In the genomic region with DNA sequence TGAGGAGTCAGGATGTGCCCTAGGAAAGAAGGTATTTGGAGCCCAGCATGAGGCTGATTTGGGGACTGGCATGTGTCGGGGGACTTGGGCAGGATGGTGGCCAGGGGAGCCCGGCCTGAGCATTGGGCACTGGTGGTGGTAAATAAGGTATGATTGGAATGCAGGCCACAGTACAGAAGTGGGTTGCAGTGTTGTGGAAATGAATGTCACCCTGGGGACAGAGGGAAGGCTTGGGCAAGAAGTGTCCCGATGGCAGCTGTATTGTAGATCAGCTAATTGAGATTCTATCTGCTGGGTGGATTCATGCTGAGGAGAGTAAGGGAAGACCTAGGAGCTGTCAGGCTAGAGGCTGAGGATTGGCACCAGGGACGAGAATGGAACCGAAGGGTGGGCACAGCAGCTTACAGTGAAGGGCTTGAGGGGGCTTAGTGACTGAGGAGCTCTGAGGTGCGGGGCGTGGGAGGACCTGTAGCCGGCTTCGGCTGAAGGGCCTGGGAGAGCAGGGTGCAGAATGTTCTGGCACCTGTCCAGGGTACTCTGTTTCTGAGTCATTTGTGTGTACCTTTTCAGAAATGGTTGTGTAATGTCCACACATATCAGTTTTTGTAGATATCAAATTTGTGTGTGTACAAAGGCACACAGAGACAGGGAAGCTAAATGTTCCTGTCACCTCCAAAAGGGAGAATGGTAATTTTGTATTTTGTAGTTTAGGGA, we compare ENCODE assay signal across 9 cellular contexts.
DNase-seq lines count a peak whose midpoint lies in the region; ATAC-seq and TF ChIP-seq lines count a peak whose summit lies in the region.
"Had no signal": no experiment of that assay in that cellular context is flagged by ENCODE, and none has a peak within 500 bp of the region (broad histone marks: within the 10 kb centered on the region; RNA-seq: fewer than 3 reads in every experiment).

No MANE protein-coding gene starts in this region.

- 54 to 78% methylated on average over 9 of the region's 9 CpGs for WGBS in sigmoid colon, 2 donors

- H3K27ac Mint-ChIP-seq in activated T-helper 2 cell treated with anti-CD3 and anti-CD28 coated beads, Interferon-gamma antibody, Interleukin-2, Interleukin-4, amounts not matched to agents 10 μg/mL and 5 μg/mL and 100 μg/mL, durations not matched to agents 14 hours and 24 hours and 36 hours = no peak overlapping the region

- H3K4me3 Mint-ChIP-seq in activated T-helper 2 cell treated with anti-CD3 and anti-CD28 coated beads, Interferon-gamma antibody, Interleukin-2, Interleukin-4, amounts not matched to agents 10 μg/mL and 5 μg/mL and 100 μg/mL, durations not matched to agents 14 hours and 24 hours and 36 hours (ENCODE audit: low read depth) = no peak overlapping the region

- in situ Hi-C loops in G401 (cut with HindIII; ENCODE audit: low sequenced_read_pairs) = no loop called here
- in situ Hi-C loops in GM13977 (cut with MboI; ENCODE audit: low pct_unique_long_range_greater_than_20kb, low sequenced_read_pairs, unreplicated experiment) = no loop called here

- H3K36me3 Mint-ChIP-seq in activated T-helper 2 cell treated with anti-CD3 and anti-CD28 coated beads, Interferon-gamma antibody, Interleukin-2, Interleukin-4, amounts not matched to agents 10 μg/mL and 5 μg/mL and 100 μg/mL, durations not matched to agents 14 hours and 24 hours and 36 hours (ENCODE audit: low read depth) = no peaks in the 10 kb centered on the region

- H3K27me3 Mint-ChIP-seq in activated T-helper 2 cell treated with anti-CD3 and anti-CD28 coated beads, Interferon-gamma antibody, Interleukin-2, Interleukin-4, amounts not matched to agents 10 μg/mL and 5 μg/mL and 100 μg/mL, durations not matched to agents 14 hours and 24 hours and 36 hours (ENCODE audit: low read depth) = no peaks in the 10 kb centered on the region

- no peak overlapping the region for H3K4me3 ChIP-seq in sigmoid colon

- no peaks in the 10 kb centered on the region for H3K9me3 ChIP-seq in sigmoid colon

- intact Hi-C loops in Right ventricle myocardium superior (cut with DNase I) = no loop called here
- intact Hi-C loops in sigmoid colon (cut with DNase I) = loop anchor here (2.0 to 5.0 kb wide), 2 partner anchors 63 to 169 kb away; partner anchors contain the start of gene PRKCE
- intact Hi-C loops in activated T-helper 2 cell treated with anti-CD3 and anti-CD28 coated beads, Interferon-gamma antibody, Interleukin-2, Interleukin-4, amounts not matched to agents 10 μg/mL and 5 μg/mL and 100 μg/mL, durations not matched to agents 14 hours and 24 hours and 36 hours (cut with micrococcal nuclease) = no loop called here

- peaks cover 12% of the 10 kb centered on the region for H3K4me1 Mint-ChIP-seq in activated T-helper 2 cell treated with anti-CD3 and anti-CD28 coated beads, Interferon-gamma antibody, Interleukin-2, Interleukin-4, amounts not matched to agents 10 μg/mL and 5 μg/mL and 100 μg/mL, durations not matched to agents 14 hours and 24 hours and 36 hours (ENCODE audit: low read depth)

- TF ChIP-seq EP300 in sigmoid colon (IDR thresholded peaks at IDR 0.05) = peak in 2 of 4 donors; percentile 47 to 73

- DNase-seq in G401 (ENCODE audit: low spot score) = peak; percentile 54
- peak; percentile 64 for DNase-seq in RPMI7951 (ENCODE audit: low read depth)
- DNase-seq in Right ventricle myocardium superior = no peak
- peak; percentile 88 for DNase-seq in sigmoid colon
- DNase-seq in activated T-helper 2 cell treated with anti-CD3 and anti-CD28 coated beads, Interferon-gamma antibody, Interleukin-2, Interleukin-4, amounts not matched to agents 10 μg/mL and 5 μg/mL and 100 μg/mL, durations not matched to agents 14 hours and 24 hours and 36 hours (ENCODE audit: low spot score) = no peak
- DNase-seq in SKM-1 treated with dmso at 0.1 percent for 144 hours (lab: John Stamatoyannopoulos, UW; ENCODE audit: unreplicated experiment) = no peak
- no peak for DNase-seq in GM13977 (ENCODE audit: low spot score)

- no peaks in the 10 kb centered on the region for H3K27me3 ChIP-seq in sigmoid colon

- H3K4me1 ChIP-seq in sigmoid colon = peaks cover 0 to 95% (median 78%) of the 10 kb centered on the region in 4 donors

- TF ChIP-seq POLR2A in sigmoid colon (IDR thresholded peaks at IDR 0.05) = no peak

- H3K9me3 Mint-ChIP-seq in activated T-helper 2 cell treated with anti-CD3 and anti-CD28 coated beads, Interferon-gamma antibody, Interleukin-2, Interleukin-4, amounts not matched to agents 10 μg/mL and 5 μg/mL and 100 μg/mL, durations not matched to agents 14 hours and 24 hours and 36 hours = no peaks in the 10 kb centered on the region

- H3K27ac ChIP-seq in sigmoid colon = peak overlapping the region; percentile 71 to 87 (median 79)
- H3K27ac ChIP-seq: HL-60 had no signal

- H3K36me3 ChIP-seq in sigmoid colon = no peaks in the 10 kb centered on the region

- TF ChIP-seq CTCF in sigmoid colon (IDR thresholded peaks at IDR 0.05) = no peak
- no peak for TF ChIP-seq CTCF in GM13977 (IDR thresholded peaks at IDR 0.05; ENCODE audit: extremely low read depth, insufficient read depth, missing control alignments)

- ATAC-seq in Right ventricle myocardium superior (ENCODE audit: poor library complexity) (peak; percentile 56), GM19395 (IDR thresholded peaks at IDR 0.05; ENCODE audit: unreplicated experiment) (no peak)

Comparison
In these comparisons a context has a peak if more than half of its experiments do, and no peak if none do; other contexts are left out.
1. DNase-seq: peak in G401 (single experiment), RPMI7951 (single experiment) and sigmoid colon (single experiment); none in Right ventricle myocardium superior (single experiment), activated T-helper 2 cell treated with anti-CD3 and anti-CD28 coated beads, Interferon-gamma antibody, Interleukin-2, Interleukin-4, amounts not matched to agents 10 μg/mL and 5 μg/mL and 100 μg/mL, durations not matched to agents 14 hours and 24 hours and 36 hours (single experiment), SKM-1 treated with dmso at 0.1 percent for 144 hours (single experiment) and GM13977 (single experiment).